Comparison of ENCODE assay signal across 9 cellular contexts in genomic region chr9:87445646-87446045, GRCh38. TPM values are rescaled to one million over a fixed set of nuclear protein-coding genes. Genes with fewer than 3 reads are reported as not detected.
A peak's percentile ranks its signal among the peaks of the same experiment; 100 is the strongest.
DNase-seq lines count a peak whose midpoint lies in the region; ATAC-seq and TF ChIP-seq lines count a peak whose summit lies in the region.
"Had no signal": no experiment of that assay in that cellular context is flagged by ENCODE, and none has a peak within 500 bp of the region (broad histone marks: within the 10 kb centered on the region; RNA-seq: fewer than 3 reads in every experiment).

No MANE protein-coding gene starts in this region.

- H3K27ac ChIP-seq in testis: no peak overlapping the region
- H3K27ac ChIP-seq: uterus had no signal

- 43 to 53% methylated on average over 5 of the region's 5 CpGs for WGBS in testis, 2 donors

- DNase-seq in GM12864 (ENCODE audit: low read depth): peak; percentile 39
- peak; percentile 76 for DNase-seq in GM20000 (ENCODE audit: low spot score)
- DNase-seq in activated naive CD8-positive, alpha-beta T cell treated with anti-CD3 and anti-CD28 coated beads, Interleukin-2, amount 50 U/mL, for 24 hours: peak; percentile 5
- DNase-seq in iPS-NIHi11 (ENCODE audit: low spot score): peak; percentile 71
- DNase-seq in testis: peak; percentile 73
- no peak for DNase-seq in NCI-H2196 treated with DMSO at 0.1 percent for 48 hours (lab: John Stamatoyannopoulos, UW; ENCODE audit: unreplicated experiment)
- DNase-seq in NCI-H1048 (lab: John Stamatoyannopoulos, UW): no peak

- no peak overlapping the region for H3K4me3 Mint-ChIP-seq in activated naive CD8-positive, alpha-beta T cell treated with anti-CD3 and anti-CD28 coated beads, Interleukin-2, amount 50 U/mL, for 24 hours

- no peaks in the 10 kb centered on the region for H3K9me3 ChIP-seq in testis
- H3K9me3 ChIP-seq: uterus had no signal

- no peak for TF ChIP-seq POLR2A in testis (IDR thresholded peaks at IDR 0.05)

- H3K27me3 Mint-ChIP-seq in activated naive CD8-positive, alpha-beta T cell treated with anti-CD3 and anti-CD28 coated beads, Interleukin-2, amount 50 U/mL, for 24 hours: peaks cover 3% of the 10 kb centered on the region

- peaks cover 6% of the 10 kb centered on the region for H3K9me3 Mint-ChIP-seq in activated naive CD8-positive, alpha-beta T cell treated with anti-CD3 and anti-CD28 coated beads, Interleukin-2, amount 50 U/mL, for 24 hours

- no peaks in the 10 kb centered on the region for H3K4me1 ChIP-seq in testis
- H3K4me1 ChIP-seq: uterus had no signal

- H3K36me3 ChIP-seq in testis (ENCODE audit: low read depth, missing control alignments): no peaks in the 10 kb centered on the region
- H3K36me3 ChIP-seq: uterus had no signal

- intact Hi-C loops in testis (cut with DNase I; ENCODE audit: low total_unique reads): no loop called here

- H3K36me3 Mint-ChIP-seq in activated naive CD8-positive, alpha-beta T cell treated with anti-CD3 and anti-CD28 coated beads, Interleukin-2, amount 50 U/mL, for 24 hours (ENCODE audit: low read depth): no peaks in the 10 kb centered on the region

- ATAC-seq in HG03558 (IDR thresholded peaks at IDR 0.05; ENCODE audit: extremely low read depth, unreplicated experiment): peak; percentile 78
- no peak for ATAC-seq in activated naive CD8-positive, alpha-beta T cell treated with anti-CD3 and anti-CD28 coated beads, Interleukin-2, amount 50 U/mL, for 24 hours

- H3K4me3 ChIP-seq in GM12864 (ENCODE audit: low read depth, low read length) (peak overlapping the region; percentile 42), testis (no peak overlapping the region)
- H3K4me3 ChIP-seq: uterus had no signal

- H3K27ac Mint-ChIP-seq in activated naive CD8-positive, alpha-beta T cell treated with anti-CD3 and anti-CD28 coated beads, Interleukin-2, amount 50 U/mL, for 24 hours: no peak overlapping the region

- no peaks in the 10 kb centered on the region for H3K27me3 ChIP-seq in testis
- H3K27me3 ChIP-seq: uterus had no signal

- TF ChIP-seq CTCF in GM12864 (IDR thresholded peaks at IDR 0.05; ENCODE audit: low read depth, low read length, missing control alignments) (no peak), GM20000 (IDR thresholded peaks at IDR 0.05; ENCODE audit: extremely low read depth, missing control alignments) (no peak), testis (IDR thresholded peaks at IDR 0.05) (no peak)

- H3K4me1 Mint-ChIP-seq in activated naive CD8-positive, alpha-beta T cell treated with anti-CD3 and anti-CD28 coated beads, Interleukin-2, amount 50 U/mL, for 24 hours: peaks cover 2% of the 10 kb centered on the region

RNA-seq across cellular contexts. Expression of gene DAPK1, which starts 52.0 kb away (rescaled TPM):
- 10 to 100 TPM; 71.0 to 74.6 TPM for total RNA-seq in testis
- polyA plus RNA-seq in testis (ENCODE audit: insufficient read depth, low read depth, low replicate concordance): 35.1 TPM

Comparison
In these comparisons a context has a peak if more than half of its experiments do, and no peak if none do; other contexts are left out.
1. DNase-seq: peak in GM12864 (single experiment), GM20000 (single experiment), activated naive CD8-positive, alpha-beta T cell treated with anti-CD3 and anti-CD28 coated beads, Interleukin-2, amount 50 U/mL, for 24 hours (single experiment), iPS-NIHi11 (single experiment) and testis (single experiment); none in NCI-H2196 treated with DMSO at 0.1 percent for 48 hours (single experiment) and NCI-H1048 (single experiment).